18 cellular contexts compared by ENCODE assay signal in the genomic region with DNA sequence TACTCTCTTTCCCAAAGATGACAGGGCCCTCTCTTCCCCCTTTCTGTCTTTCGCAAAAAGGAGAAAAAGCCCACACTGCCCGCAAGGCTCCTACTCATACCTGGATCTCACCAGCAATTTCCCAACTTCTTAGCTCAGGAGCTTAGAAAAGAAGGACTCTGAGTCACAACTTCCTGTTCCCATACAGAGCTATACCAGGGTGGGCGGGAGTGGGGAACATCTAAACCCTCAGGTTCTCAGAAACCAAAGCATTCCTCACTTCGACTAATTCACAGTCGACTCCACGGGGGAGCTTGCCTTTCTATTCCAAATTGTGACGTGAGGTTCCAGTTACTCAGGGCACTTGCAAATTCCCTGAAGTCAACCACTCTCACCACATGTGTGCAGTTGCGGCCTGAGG.
DNase-seq lines count a peak whose midpoint lies in the region; ATAC-seq and TF ChIP-seq lines count a peak whose summit lies in the region.
"Had no signal": no experiment of that assay in that cellular context is flagged by ENCODE, and none has a peak within 500 bp of the region (broad histone marks: within the 10 kb centered on the region; RNA-seq: fewer than 3 reads in every experiment).

No MANE protein-coding gene starts in this region.

- H3K36me3 Mint-ChIP-seq in endodermal cell (ENCODE audit: low read depth): no peaks in the 10 kb centered on the region

- H3K4me3 ChIP-seq in GM23248 (no peak overlapping the region), endodermal cell (ENCODE audit: low read length) (no peak overlapping the region), heart left ventricle (no peak overlapping the region)
- H3K4me3 ChIP-seq: mucosa of descending colon had no signal

- no peaks in the 10 kb centered on the region for H4K20me1 ChIP-seq in GM23248 (ENCODE audit: insufficient read depth)

- no peak for ATAC-seq in heart left ventricle
- ATAC-seq: activated CD8-positive, alpha-beta T cell treated with anti-CD3 and anti-CD28 coated beads for 36 hours; mucosa of descending colon; stimulated activated naive CD8-positive, alpha-beta T cell treated with anti-CD3 and anti-CD28 coated beads, Interleukin-15, amount 100 ng/mL, for 72 hours had no signal

- TF ChIP-seq CTCF in endodermal cell (conservative IDR thresholded peaks at IDR 0.05) (no peak), heart left ventricle (IDR thresholded peaks at IDR 0.05) (no peak)

- H3K79me2 ChIP-seq in GM23248 (ENCODE audit: insufficient read depth): no peaks in the 10 kb centered on the region

- H3K4me1 ChIP-seq in GM23248 (ENCODE audit: insufficient read depth) (0 out of 2 replicates have a peak, but pooled peaks cover 4% of the 10 kb centered on the region), endodermal cell (ENCODE audit: control insufficient read depth, insufficient read depth, low read length) (no peaks in the 10 kb centered on the region), heart left ventricle (no peaks in the 10 kb centered on the region)

- H3K27me3 ChIP-seq in GM23248 (replicated peaks; ENCODE audit: insufficient read depth) (no peaks in the 10 kb centered on the region; the same call in 1 of the 2 replicates), endodermal cell (ENCODE audit: control insufficient read depth, insufficient read depth, low read length, poor library complexity, severe bottlenecking) (no peaks in the 10 kb centered on the region), heart left ventricle (no peaks in the 10 kb centered on the region)
- H3K27me3 ChIP-seq: BE2C had no signal

- H3K9me3 Mint-ChIP-seq in endodermal cell: no peaks in the 10 kb centered on the region
- H3K9me3 Mint-ChIP-seq: activated CD8-positive, alpha-beta T cell treated with anti-CD3 and anti-CD28 coated beads for 36 hours; activated T-helper 1 cell treated with anti-CD3 and anti-CD28 coated beads, Interleukin-12 subunit alpha, Interleukin-12 subunit beta, Interleukin-2, Interleukin-4 antibody, amounts not matched to agents 30 ng/mL and 10 ng/mL and 1 ng/mL, durations not matched to agents 14 hours and 24 hours and 36 hours; stimulated activated naive CD8-positive, alpha-beta T cell treated with anti-CD3 and anti-CD28 coated beads, Interleukin-15, amount 100 ng/mL, for 72 hours had no signal

- TF ChIP-seq POLR2A in heart left ventricle (IDR thresholded peaks at IDR 0.05): no peak

- no peaks in the 10 kb centered on the region for H3K9me2 ChIP-seq in GM23248 (ENCODE audit: insufficient read depth)

- H3K27ac ChIP-seq in GM23248: peak overlapping the region; percentile 18; the same call in 1 of the 2 replicates
- no peak overlapping the region for H3K27ac ChIP-seq in endodermal cell (ENCODE audit: low read depth, low read length)
- no peak overlapping the region for H3K27ac ChIP-seq in heart left ventricle

- H2AFZ ChIP-seq in GM23248: no peak overlapping the region

- in situ Hi-C loops in GM23248 (cut with MboI): no loop called here

- H3K36me3 ChIP-seq in GM23248 (ENCODE audit: low read depth) (no peaks in the 10 kb centered on the region), endodermal cell (ENCODE audit: control insufficient read depth, insufficient read depth, low read length) (no peaks in the 10 kb centered on the region), heart left ventricle (no peaks in the 10 kb centered on the region)
- H3K36me3 ChIP-seq: BE2C had no signal

- H3K27ac Mint-ChIP-seq in endodermal cell: peak overlapping the region; percentile 16
- H3K27ac Mint-ChIP-seq: activated CD8-positive, alpha-beta T cell treated with anti-CD3 and anti-CD28 coated beads for 36 hours; activated T-helper 1 cell treated with anti-CD3 and anti-CD28 coated beads, Interleukin-12 subunit alpha, Interleukin-12 subunit beta, Interleukin-2, Interleukin-4 antibody, amounts not matched to agents 30 ng/mL and 10 ng/mL and 1 ng/mL, durations not matched to agents 14 hours and 24 hours and 36 hours; stimulated activated naive CD8-positive, alpha-beta T cell treated with anti-CD3 and anti-CD28 coated beads, Interleukin-15, amount 100 ng/mL, for 72 hours had no signal

- H3F3A ChIP-seq in GM23248 (ENCODE audit: insufficient read depth): no peaks in the 10 kb centered on the region

- H3K27me3 Mint-ChIP-seq in endodermal cell (ENCODE audit: insufficient read depth): no peaks in the 10 kb centered on the region
- H3K27me3 Mint-ChIP-seq: stimulated activated naive CD8-positive, alpha-beta T cell treated with anti-CD3 and anti-CD28 coated beads, Interleukin-15, amount 100 ng/mL, for 72 hours had no signal

- WGBS in GM23248 (ENCODE audit: low coverage in 1 of 2, low lambda C conversion rate in 2 of 2, missing lambda C conversion rate in 2 of 2), 2 experiments: 41 to 64% methylated on average over 8 of the region's 8 CpGs
- WGBS in endodermal cell (ENCODE audit: insufficient coverage in 1 of 2, insufficient read length in 1 of 2), 2 experiments: 74 to 79% methylated on average over 5 to 8 of the region's 8 CpGs
- 81 to 86% (median 83%) methylated on average over 8 of the region's 8 CpGs for WGBS in heart left ventricle, 4 donors

- H3K9ac ChIP-seq in GM23248: no peak overlapping the region
- H3K9ac ChIP-seq in endodermal cell (ENCODE audit: extremely low read depth, low read length, poor library complexity, severe bottlenecking): no peak overlapping the region

- no peak overlapping the region for H3K4me2 ChIP-seq in GM23248 (ENCODE audit: unreplicated experiment)

- H3K9me3 ChIP-seq in GM23248 (ENCODE audit: low read depth) (no peaks in the 10 kb centered on the region), endodermal cell (ENCODE audit: control insufficient read depth, low read length) (peaks cover 1% of the 10 kb centered on the region), heart left ventricle (no peaks in the 10 kb centered on the region)
- H3K9me3 ChIP-seq: BE2C, mucosa of descending colon had no signal

- intact Hi-C loops in heart left ventricle (cut with DNase I): no loop called here

- H3K4me1 Mint-ChIP-seq in endodermal cell: peaks cover 5% of the 10 kb centered on the region
- H3K4me1 Mint-ChIP-seq: stimulated activated naive CD8-positive, alpha-beta T cell treated with anti-CD3 and anti-CD28 coated beads, Interleukin-15, amount 100 ng/mL, for 72 hours had no signal

- no peak overlapping the region for H3K4me3 Mint-ChIP-seq in endodermal cell
- H3K4me3 Mint-ChIP-seq: activated CD8-positive, alpha-beta T cell treated with anti-CD3 and anti-CD28 coated beads for 36 hours; activated T-helper 1 cell treated with anti-CD3 and anti-CD28 coated beads, Interleukin-12 subunit alpha, Interleukin-12 subunit beta, Interleukin-2, Interleukin-4 antibody, amounts not matched to agents 30 ng/mL and 10 ng/mL and 1 ng/mL, durations not matched to agents 14 hours and 24 hours and 36 hours; stimulated activated naive CD8-positive, alpha-beta T cell treated with anti-CD3 and anti-CD28 coated beads, Interleukin-15, amount 100 ng/mL, for 72 hours had no signal

- DNase-seq in GM23248 (peak; percentile 74), RPMI7951 (ENCODE audit: low read depth) (peak; percentile 66), endodermal cell (peak; percentile 91), non-pigmented ciliary epithelial cell (ENCODE audit: low read depth) (peak; percentile 89), heart left ventricle (no peak), NCI-H69 (lab: John Stamatoyannopoulos, UW) (no peak), MV-4-11 (lab: John Stamatoyannopoulos, UW) (no peak)
- DNase-seq in effector CD4-positive, alpha-beta T cell: no peak
- DNase-seq: activated CD8-positive, alpha-beta T cell treated with anti-CD3 and anti-CD28 coated beads for 36 hours; BE2C; HCEC 1CT; mucosa of descending colon; NCI-H1417 treated with DMSO at 0.1 percent for 48 hours; NCI-H446 treated with DMSO at 0.1 percent for 48 hours; posterior cingulate gyrus; stimulated activated CD4-positive, alpha-beta T cell treated with anti-CD3 and anti-CD28 coated beads, Interleukin-12 subunit alpha, Interleukin-12 subunit beta, amount 100 ng/mL, for 4 hours; stimulated activated naive CD8-positive, alpha-beta T cell treated with anti-CD3 and anti-CD28 coated beads, Interleukin-15, amount 100 ng/mL, for 72 hours had no signal

Comparison
In these comparisons a context has a peak if more than half of its experiments do, and no peak if none do; other contexts are left out.
1. DNase-seq: peak in GM23248 (single experiment), RPMI7951 (single experiment), endodermal cell (single experiment) and non-pigmented ciliary epithelial cell (single experiment); none in effector CD4-positive, alpha-beta T cell (single experiment), heart left ventricle (0 of 5), NCI-H69 (single experiment) and MV-4-11 (single experiment).